ENCODE assay signal across 8 cellular contexts in genomic region chr2:207143474-207144190, GRCh38. TPM values are rescaled to one million over a fixed set of nuclear protein-coding genes. Genes with fewer than 3 reads are reported as not detected.
DNase-seq lines count a peak whose midpoint lies in the region; ATAC-seq, FAIRE-seq and TF ChIP-seq lines count a peak whose summit lies in the region.

No MANE protein-coding gene starts in this region.

- H3K27me3 ChIP-seq in RWPE2 (ENCODE audit: insufficient read depth, poor library complexity, severe bottlenecking) (no peaks in the 10 kb centered on the region), foreskin keratinocyte (no peaks in the 10 kb centered on the region)

- TF ChIP-seq CTCF in RWPE2 (IDR thresholded peaks at IDR 0.05; ENCODE audit: poor library complexity, severe bottlenecking) (no peak), foreskin keratinocyte (conservative IDR thresholded peaks at IDR 0.05) (no peak)

- no peak overlapping the region for H3K4me3 ChIP-seq in RWPE2 (ENCODE audit: severe bottlenecking)

- intact Hi-C loops in sciatic nerve (cut with DNase I), result no loop called here

- peak; percentile 49 for FAIRE-seq in GM18507 (lab: Jason Lieb, UNC)

- H3K4me1 ChIP-seq in RWPE2 (ENCODE audit: insufficient read depth, poor library complexity, severe bottlenecking), result peaks cover 32% of the 10 kb centered on the region
- peaks cover 31% of the 10 kb centered on the region for H3K4me1 ChIP-seq in foreskin keratinocyte

- H3K9me3 ChIP-seq in RWPE2 (ENCODE audit: severe bottlenecking), result no peaks in the 10 kb centered on the region

- peaks cover 99% of the 10 kb centered on the region for H3K36me3 ChIP-seq in RWPE2 (ENCODE audit: low read depth)

- DNase-seq in GM18507 (ENCODE audit: extremely low spot score, insufficient read length, low read depth) (no peak), RWPE2 (ENCODE audit: low spot score) (no peak), amniotic epithelial cell (ENCODE audit: low read depth) (peak; percentile 66), hippocampal formation (lab: John Stamatoyannopoulos, UW) (peak; percentile 56 to 67), sciatic nerve (ENCODE audit: low spot score) (peak; percentile 87), HuH-7 (ENCODE audit: low spot score) (no peak), foreskin keratinocyte (no peak)

- peak; percentile 44 for ATAC-seq in HG03103 (IDR thresholded peaks at IDR 0.05; ENCODE audit: low read depth, unreplicated experiment)
- ATAC-seq in RWPE2 (ENCODE audit: low read depth), result no peak
- peak; percentile 91 for ATAC-seq in sciatic nerve
- no peak for ATAC-seq in foreskin keratinocyte

- peak overlapping the region; percentile 14 for H3K27ac ChIP-seq in RWPE2 (ENCODE audit: poor library complexity, severe bottlenecking)
- H3K27ac ChIP-seq in foreskin keratinocyte, result no peak overlapping the region

RNA-seq across cellular contexts. Expression of gene KLF7, which starts 22.1 kb away (rescaled TPM):
- total RNA-seq in sciatic nerve, result 79.1 TPM
- 32.3 and 40.6 TPM in 2 replicates for total RNA-seq in foreskin keratinocyte
- polyA plus RNA-seq in foreskin keratinocyte, result 6.3 and 6.7 TPM in 2 replicates

Comparison
In these comparisons a context has a peak if more than half of its experiments do, and no peak if none do; other contexts are left out.
1. DNase-seq: peak in amniotic epithelial cell (single experiment), hippocampal formation (2 of 2) and sciatic nerve (single experiment); none in GM18507 (single experiment), RWPE2 (single experiment), HuH-7 (single experiment) and foreskin keratinocyte (0 of 2).
2. ATAC-seq: peak in HG03103 (single experiment) and sciatic nerve (single experiment); none in RWPE2 (single experiment) and foreskin keratinocyte (single experiment).